ENCODE assay signal across 24 cellular contexts in genomic region chr20:10259166-10259565, GRCh38. TPM values are rescaled to one million over a fixed set of nuclear protein-coding genes. Genes with fewer than 3 reads are reported as not detected.
"Had no signal": no experiment of that assay in that cellular context is flagged by ENCODE, and none has a peak within 500 bp of the region (broad histone marks: within the 10 kb centered on the region; RNA-seq: fewer than 3 reads in every experiment).

No MANE protein-coding gene starts in this region.

- FAIRE-seq: islet of Langerhans, kidney, pancreas had no signal

- ATAC-seq: left colon; left lung; lower lobe of right lung; naive thymus-derived CD8-positive, alpha-beta T cell; pancreas; right cardiac atrium; sciatic nerve; stimulated activated effector memory CD8-positive, alpha-beta T cell treated with anti-CD3 and anti-CD28 coated beads, Interleukin-12 subunit alpha, Interleukin-12 subunit beta, amount 100 ng/mL, for 72 hours; stimulated activated naive CD8-positive, alpha-beta T cell treated with anti-CD3 and anti-CD28 coated beads, Interleukin-15, amount 100 ng/mL, for 72 hours had no signal

- H3K4me1 ChIP-seq: left lung, lower lobe of right lung, pancreas, prostate gland, tibial nerve, uterus had no signal

- DNase-seq: hypothalamus; immature natural killer cell; kidney; left colon; left lung; lower lobe of right lung; mammary epithelial cell; mesenchymal stem cell; naive thymus-derived CD8-positive, alpha-beta T cell; nucleus accumbens; pancreas; retina; right cardiac atrium; stimulated activated CD4-positive, alpha-beta T cell treated with anti-CD3 and anti-CD28 coated beads, Interleukin-4, amount 100 ng/mL, for 24 hours; stimulated activated naive CD4-positive, alpha-beta T cell; stimulated activated naive CD8-positive, alpha-beta T cell treated with anti-CD3 and anti-CD28 coated beads, Interleukin-15, amount 100 ng/mL, for 72 hours; substantia nigra; uterus had no signal

- H3K9me3 ChIP-seq: left lung, lower lobe of right lung, pancreas, prostate gland, tibial nerve, uterus had no signal

- H3K27ac ChIP-seq: left lung, lower lobe of right lung, pancreas, prostate gland, skin epidermis, tibial nerve, uterus had no signal

- H3K4me3 ChIP-seq: left lung, lower lobe of right lung, pancreas, prostate gland, skin epidermis, tibial nerve, uterus had no signal

RNA-seq across cellular contexts. Expression of gene SNAP25, which starts 40.5 kb away (rescaled TPM):
- polyA plus RNA-seq: immature natural killer cell, mammary epithelial cell had no signal
